In the genomic region with DNA sequence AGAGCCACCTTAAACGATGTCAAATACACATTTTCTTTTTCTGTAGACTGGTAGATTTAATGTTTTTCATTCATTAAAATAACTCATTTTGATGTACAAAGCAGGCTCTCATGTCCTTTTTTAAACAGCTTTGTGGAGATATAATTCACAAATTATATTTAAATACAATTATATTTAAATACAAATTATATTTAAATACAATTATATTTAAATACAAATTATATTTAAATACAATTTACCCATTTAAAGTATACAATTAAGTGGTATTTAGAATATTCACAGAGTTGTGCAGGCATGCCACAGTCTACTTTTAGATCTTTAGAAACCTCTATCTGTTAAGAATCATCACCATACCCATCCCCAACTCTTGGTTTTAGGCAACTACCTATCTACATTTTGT, we compare ENCODE assay signal across 27 cellular contexts. TPM values are rescaled to one million over a fixed set of nuclear protein-coding genes. Genes with fewer than 3 reads are reported as not detected.
"Had no signal": no experiment of that assay in that cellular context is flagged by ENCODE, and none has a peak within 500 bp of the region (broad histone marks: within the 10 kb centered on the region; RNA-seq: fewer than 3 reads in every experiment).

No MANE protein-coding gene starts in this region.

- H3K36me3 Mint-ChIP-seq: naive thymus-derived CD4-positive, alpha-beta T cell; natural killer cell; neural progenitor cell; stimulated activated effector memory CD8-positive, alpha-beta T cell treated with anti-CD3 and anti-CD28 coated beads, Interleukin-12 subunit alpha, Interleukin-12 subunit beta, amount 100 ng/mL, for 72 hours; stimulated activated naive B cell treated with anti-CD40 and anti-IgM and Interleukin-4, amounts not matched to agents 10 μg/mL and 1 μg/mL and 100 μg/mL, for 72 hours had no signal

- H3K27me3 Mint-ChIP-seq: stimulated activated naive CD8-positive, alpha-beta T cell treated with anti-CD3 and anti-CD28 coated beads, Interleukin-15, Interleukin-2, amounts not matched to agents 100 ng/mL and 50 ng/mL, for 24 hours had no signal

- H3K27me3 ChIP-seq: neural progenitor cell, ovary, right lobe of liver, stomach, thyroid gland, tibial nerve, upper lobe of left lung, vagina had no signal

- H3K4me1 ChIP-seq: prostate gland, right lobe of liver, stomach, thyroid gland, tibial nerve, upper lobe of left lung, vagina had no signal

- H3K4me3 Mint-ChIP-seq: naive thymus-derived CD4-positive, alpha-beta T cell; natural killer cell; nephron; neural progenitor cell; stimulated activated effector memory CD8-positive, alpha-beta T cell treated with anti-CD3 and anti-CD28 coated beads, Interleukin-12 subunit alpha, Interleukin-12 subunit beta, amount 100 ng/mL, for 72 hours; stimulated activated naive B cell treated with anti-CD40 and anti-IgM and Interleukin-4, amounts not matched to agents 10 μg/mL and 1 μg/mL and 100 μg/mL, for 72 hours; stimulated activated naive CD8-positive, alpha-beta T cell treated with anti-CD3 and anti-CD28 coated beads, Interleukin-15, Interleukin-2, amounts not matched to agents 100 ng/mL and 50 ng/mL, for 24 hours had no signal

- ATAC-seq: naive thymus-derived CD4-positive, alpha-beta T cell; natural killer cell; right cardiac atrium; right lobe of liver; stimulated activated effector memory CD8-positive, alpha-beta T cell treated with anti-CD3 and anti-CD28 coated beads, Interleukin-12 subunit alpha, Interleukin-12 subunit beta, amount 100 ng/mL, for 72 hours; stimulated activated naive B cell treated with anti-CD40 and anti-IgM and Interleukin-4, amounts not matched to agents 10 μg/mL and 1 μg/mL and 100 μg/mL, for 72 hours had no signal

- H3K4me1 Mint-ChIP-seq: natural killer cell; nephron; neural progenitor cell; stimulated activated naive B cell treated with anti-CD40 and anti-IgM and Interleukin-4, amounts not matched to agents 10 μg/mL and 1 μg/mL and 100 μg/mL, for 72 hours had no signal

- H3K36me3 ChIP-seq: neural progenitor cell, ovary, prostate gland, right lobe of liver, thoracic aorta, thyroid gland, upper lobe of left lung, vagina had no signal

- FAIRE-seq: urothelium cell line had no signal

- DNase-seq: naive thymus-derived CD4-positive, alpha-beta T cell; natural killer cell; occipital lobe; ovary; right cardiac atrium; right lobe of liver; stimulated activated CD4-positive, alpha-beta T cell treated with anti-CD3 and anti-CD28 coated beads, Interleukin-15, amount 100 ng/mL, for 24 hours; stimulated activated CD4-positive, alpha-beta T cell treated with anti-CD3 and anti-CD28 coated beads, Interleukin-2, amount 100 ng/mL, for 24 hours; stimulated activated CD4-positive, alpha-beta T cell treated with anti-CD3 and anti-CD28 coated beads, Interleukin-2, amount 100 ng/mL, for 48 hours; stimulated activated CD4-positive, alpha-beta T cell treated with anti-CD3 and anti-CD28 coated beads, Interleukin-4, amount 100 ng/mL, for 24 hours; stimulated activated naive B cell treated with anti-CD40 and anti-IgM and Interleukin-4, amounts not matched to agents 10 μg/mL and 1 μg/mL and 100 μg/mL, for 72 hours; stimulated activated naive CD4-positive, alpha-beta T cell treated with Interleukin-2 at 50 U/mL for 16 hours; stomach; thyroid gland; trophoblast cell; upper lobe of left lung had no signal

- H3K9me3 ChIP-seq: ovary, prostate gland, right lobe of liver, stomach, thoracic aorta, thyroid gland, tibial nerve, upper lobe of left lung, vagina had no signal

- H3K27ac Mint-ChIP-seq: naive thymus-derived CD4-positive, alpha-beta T cell; natural killer cell; nephron; neural progenitor cell; stimulated activated effector memory CD8-positive, alpha-beta T cell treated with anti-CD3 and anti-CD28 coated beads, Interleukin-12 subunit alpha, Interleukin-12 subunit beta, amount 100 ng/mL, for 72 hours; stimulated activated naive B cell treated with anti-CD40 and anti-IgM and Interleukin-4, amounts not matched to agents 10 μg/mL and 1 μg/mL and 100 μg/mL, for 72 hours; stimulated activated naive CD8-positive, alpha-beta T cell treated with anti-CD3 and anti-CD28 coated beads, Interleukin-15, Interleukin-2, amounts not matched to agents 100 ng/mL and 50 ng/mL, for 24 hours had no signal

- H3K9me3 Mint-ChIP-seq: natural killer cell; nephron; neural progenitor cell; stimulated activated effector memory CD8-positive, alpha-beta T cell treated with anti-CD3 and anti-CD28 coated beads, Interleukin-12 subunit alpha, Interleukin-12 subunit beta, amount 100 ng/mL, for 72 hours; stimulated activated naive B cell treated with anti-CD40 and anti-IgM and Interleukin-4, amounts not matched to agents 10 μg/mL and 1 μg/mL and 100 μg/mL, for 72 hours; stimulated activated naive CD8-positive, alpha-beta T cell treated with anti-CD3 and anti-CD28 coated beads, Interleukin-15, Interleukin-2, amounts not matched to agents 100 ng/mL and 50 ng/mL, for 24 hours had no signal

- H3K4me3 ChIP-seq: neural progenitor cell, ovary, prostate gland, right lobe of liver, skin epidermis, stomach, thoracic aorta, thyroid gland, tibial nerve, upper lobe of left lung, vagina had no signal

- H3K27ac ChIP-seq: neural progenitor cell, ovary, prostate gland, right lobe of liver, skin epidermis, stomach, thoracic aorta, thyroid gland, tibial nerve, upper lobe of left lung, vagina had no signal

RNA-seq across cellular contexts. Expression of gene GASK1A, which starts 36.4 kb away (rescaled TPM):
- polyA plus RNA-seq: neural cell had no signal

RNA-seq across cellular contexts. Expression of gene ZNF662, which starts 36.8 kb away (rescaled TPM):
- polyA plus RNA-seq: neural cell had no signal
